ENCODE assay signal across 7 cellular contexts in the genomic region with DNA sequence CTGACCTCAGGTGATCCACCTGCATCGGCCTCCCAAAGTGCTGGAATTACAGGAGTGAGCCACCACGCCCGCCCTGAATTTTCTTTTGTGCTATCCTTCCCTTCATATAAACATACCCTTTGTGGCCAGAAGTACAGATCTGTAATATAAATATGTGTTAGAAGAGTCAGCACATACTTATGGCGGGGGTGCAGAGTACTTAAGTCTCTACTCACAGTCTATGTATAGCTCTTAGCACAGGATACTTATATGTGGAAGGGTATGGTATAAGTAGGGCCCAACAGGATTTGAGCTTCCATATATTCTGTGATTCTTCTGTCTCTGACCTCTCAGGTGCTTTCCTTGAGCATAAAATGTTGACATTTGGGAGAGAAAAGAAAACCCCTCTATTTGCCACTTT. TPM values are rescaled to one million over a fixed set of nuclear protein-coding genes. Genes with fewer than 3 reads are reported as not detected.
"Had no signal": no experiment of that assay in that cellular context is flagged by ENCODE, and none has a peak within 500 bp of the region (broad histone marks: within the 10 kb centered on the region; RNA-seq: fewer than 3 reads in every experiment).

No MANE protein-coding gene starts in this region.

- H2AFZ ChIP-seq: GM23338 had no signal

- H3K27me3 Mint-ChIP-seq: IgD-negative memory B cell had no signal

- H3K27ac Mint-ChIP-seq: GM23338, H9, IgD-negative memory B cell had no signal

- ATAC-seq: GM23338 had no signal

- H3K4me2 ChIP-seq: GM23338 had no signal

- H3K4me1 Mint-ChIP-seq: GM23338, H9 had no signal

- H3K9me3 Mint-ChIP-seq: GM23338, H9, IgD-negative memory B cell had no signal

- H3K36me3 Mint-ChIP-seq: IgD-negative memory B cell had no signal

- H3K4me3 Mint-ChIP-seq: GM23338, H9, IgD-negative memory B cell had no signal

- H3K4me3 ChIP-seq: GM23338 had no signal

- DNase-seq: H9, HCEC 1CT, KBM-7 had no signal

RNA-seq across cellular contexts. Expression of a gene that starts 18.2 kb away (rescaled TPM):
- total RNA-seq: H1, H9, HT-29 had no signal
- polyA plus RNA-seq: GM23338 had no signal
